ENCODE assay signal across 7 cellular contexts in genomic region chr12:50111693-50112455, GRCh38. TPM values are rescaled to one million over a fixed set of nuclear protein-coding genes. Genes with fewer than 3 reads are reported as not detected.
A peak's percentile ranks its signal among the peaks of the same experiment; 100 is the strongest.
DNase-seq lines count a peak whose midpoint lies in the region; ATAC-seq and TF ChIP-seq lines count a peak whose summit lies in the region.

TSS of gene COX14 (plus strand) at chr12:50112236. CDS start at chr12:50120044, 7,808 bp downstream.

- TF ChIP-seq CTCF in hepatocyte (IDR thresholded peaks at IDR 0.05; ENCODE audit: poor library complexity) = peak; percentile 99

- H2AFZ ChIP-seq in hepatocyte = peak within 1 kb of the TSS; percentile 7

- H3K4me2 ChIP-seq in hepatocyte = peak within 1 kb of the TSS; percentile 66

- H4K20me1 ChIP-seq in hepatocyte (ENCODE audit: insufficient read depth, poor library complexity, severe bottlenecking) = peaks cover 5% of the 10 kb centered on the region

- no peaks in the 10 kb centered on the region for H3K27me3 ChIP-seq in hepatocyte

- DNase-seq in NCI-H2029 (lab: John Stamatoyannopoulos, UW) (peak; percentile 100), T-helper 9 cell (peak; percentile 99), astrocyte of the hippocampus (ENCODE audit: low read depth, low spot score) (peak; percentile 100), hepatocyte (ENCODE audit: low spot score) (peak; percentile 99), retina (peak; percentile 100)

- H3K4me1 ChIP-seq in hepatocyte (ENCODE audit: insufficient read depth) = peaks cover 24% of the 10 kb centered on the region

- ATAC-seq in GM18502 (IDR thresholded peaks at IDR 0.05; ENCODE audit: poor library complexity, unreplicated experiment) (peak; percentile 84), HG02973 (IDR thresholded peaks at IDR 0.05; ENCODE audit: unreplicated experiment) (peak; percentile 74)

- H3K9me2 ChIP-seq in hepatocyte (replicated peaks; ENCODE audit: insufficient read depth) = no peaks in the 10 kb centered on the region

- peak within 1 kb of the TSS; percentile 94 for H3K27ac ChIP-seq in hepatocyte

- peaks cover 40% of the 10 kb centered on the region for H3K79me2 ChIP-seq in hepatocyte

- H3K4me3 ChIP-seq in hepatocyte = peak within 1 kb of the TSS; percentile 15

- H3K9me3 ChIP-seq in hepatocyte (ENCODE audit: low read depth) = no peaks in the 10 kb centered on the region

- 1% methylated on average over 59 of the region's 59 CpGs for WGBS in hepatocyte (ENCODE audit: low lambda C conversion rate, missing lambda C conversion rate)

- no peaks in the 10 kb centered on the region for H3K36me3 ChIP-seq in hepatocyte (replicated peaks; ENCODE audit: insufficient read depth, low read depth)

RNA-seq across cellular contexts. Expression of gene COX14, which starts in this region (rescaled TPM):
- total RNA-seq in hepatocyte = 61.5 and 73.5 TPM in 2 replicates
- 150 and 186 TPM in 2 replicates for polyA plus RNA-seq in hepatocyte

Comparison
In these comparisons a context has a peak if more than half of its experiments do, and no peak if none do; other contexts are left out.
1. Peak in every context shown above with its lines: DNase-seq, ATAC-seq, H3K4me3 ChIP-seq and H3K27ac ChIP-seq.